In genomic region chr1:44613932-44614331, GRCh38 we compare ENCODE assay signal across 38 cellular contexts.
"Had no signal": no experiment of that assay in that cellular context is flagged by ENCODE, and none has a peak within 500 bp of the region (broad histone marks: within the 10 kb centered on the region; RNA-seq: fewer than 3 reads in every experiment).

No MANE protein-coding gene starts in this region.

- H3K27ac Mint-ChIP-seq: activated CD4-positive, alpha-beta memory T cell treated with anti-CD3 and anti-CD28 coated beads, Interleukin-2, amount 10 ng/mL, durations not matched to agents 7 days and 5 days; activated CD4-positive, alpha-beta T cell treated with anti-CD3 and anti-CD28 coated beads, Interleukin-2, amount 10 ng/mL, durations not matched to agents 7 days and 5 days; activated T-cell treated with anti-CD3 and anti-CD28 coated beads, Interleukin-2, amount 50 U/mL, for 24 hours; activated T-helper 17 cell treated with anti-CD3 and anti-CD28 coated beads, Interleukin-2, amount 50 U/mL, for 72 hours; nephron progenitor cell; stimulated activated memory B cell treated with anti-CD40 and anti-IgM and Interleukin-4, amounts not matched to agents 10 μg/mL and 1 μg/mL and 100 μg/mL, for 72 hours; stimulated activated naive CD8-positive, alpha-beta T cell treated with anti-CD3 and anti-CD28 coated beads, Interleukin-15, amount 100 ng/mL, for 72 hours had no signal

- DNase-seq: activated CD4-positive, alpha-beta memory T cell treated with anti-CD3 and anti-CD28 coated beads, Interleukin-2, amount 10 ng/mL, durations not matched to agents 7 days and 5 days; activated CD4-positive, alpha-beta T cell treated with anti-CD3 and anti-CD28 coated beads, Interleukin-2, amount 10 ng/mL, durations not matched to agents 7 days and 5 days; activated CD4-positive, CD25-positive, alpha-beta regulatory T cell treated with anti-CD3 and anti-CD28 coated beads, Interleukin-2, amount 50 U/mL, for 72 hours; activated CD8-positive, alpha-beta memory T cell treated with anti-CD3 and anti-CD28 coated beads, Interleukin-2, amount 50 U/mL, for 48 hours; activated gamma-delta T cell treated with Interleukin-2 at 50 U/mL for 16 hours; activated naive CD4-positive, alpha-beta T cell treated with anti-CD3 and anti-CD28 coated beads, Interleukin-2, amount 50 U/mL, for 16 hours; activated T-cell treated with anti-CD3 and anti-CD28 coated beads, Interleukin-2, amount 50 U/mL, for 24 hours; amygdala; dermis blood vessel endothelial cell; effector CD4-positive, alpha-beta T cell; esophagus squamous epithelium; foreskin melanocyte; left lung; naive B cell; nephron progenitor cell; nucleus accumbens; pancreas; stimulated activated CD4-positive, alpha-beta T cell treated with anti-CD3 and anti-CD28 coated beads, Interleukin-1b, Interleukin-23, amount 100 ng/mL, for 48 hours; stimulated activated CD4-positive, alpha-beta T cell treated with anti-CD3 and anti-CD28 coated beads, Interleukin-4, amount 100 ng/mL, for 4 hours; stimulated activated CD8-positive, alpha-beta memory T cell treated with anti-CD3 and anti-CD28 coated beads, Interleukin-4, amount 100 ng/mL, for 48 hours; stimulated activated naive CD8-positive, alpha-beta T cell treated with anti-CD3 and anti-CD28 coated beads, Interleukin-15, amount 100 ng/mL, for 72 hours; T-helper 1 cell; thyroid gland had no signal

- H3K27me3 Mint-ChIP-seq: activated CD4-positive, alpha-beta T cell treated with anti-CD3 and anti-CD28 coated beads, Interleukin-2, amount 10 ng/mL, durations not matched to agents 7 days and 5 days; activated T-cell treated with anti-CD3 and anti-CD28 coated beads, Interleukin-2, amount 50 U/mL, for 24 hours; activated T-helper 17 cell treated with anti-CD3 and anti-CD28 coated beads, Interleukin-2, amount 50 U/mL, for 72 hours; central memory CD8-positive, alpha-beta T cell; stimulated activated naive CD8-positive, alpha-beta T cell treated with anti-CD3 and anti-CD28 coated beads, Interleukin-15, amount 100 ng/mL, for 72 hours had no signal

- H3K4me3 ChIP-seq: breast epithelium, esophagus squamous epithelium, left lung, lung, pancreas, right atrium auricular region, smooth muscle cell, thyroid gland, upper lobe of left lung, vagina had no signal

- H3K36me3 ChIP-seq: breast epithelium, esophagus squamous epithelium, left lung, pancreas, right atrium auricular region, thyroid gland, upper lobe of left lung, vagina had no signal

- FAIRE-seq: colon, endometrium, islet of Langerhans, pancreas, TTC549 had no signal

- H3K4me1 ChIP-seq: left lung, pancreas had no signal

- H3K27ac ChIP-seq: breast epithelium, epithelial cell of prostate, esophagus squamous epithelium, left lung, pancreas, right atrium auricular region, thyroid gland, upper lobe of left lung, vagina, VCaP had no signal

- H3K9me3 Mint-ChIP-seq: activated CD4-positive, alpha-beta memory T cell treated with anti-CD3 and anti-CD28 coated beads, Interleukin-2, amount 10 ng/mL, durations not matched to agents 7 days and 5 days; activated CD4-positive, alpha-beta T cell treated with anti-CD3 and anti-CD28 coated beads, Interleukin-2, amount 10 ng/mL, durations not matched to agents 7 days and 5 days; activated T-cell treated with anti-CD3 and anti-CD28 coated beads, Interleukin-2, amount 50 U/mL, for 24 hours; activated T-helper 17 cell treated with anti-CD3 and anti-CD28 coated beads, Interleukin-2, amount 50 U/mL, for 72 hours; central memory CD8-positive, alpha-beta T cell; naive B cell; nephron progenitor cell; stimulated activated memory B cell treated with anti-CD40 and anti-IgM and Interleukin-4, amounts not matched to agents 10 μg/mL and 1 μg/mL and 100 μg/mL, for 72 hours; stimulated activated naive CD8-positive, alpha-beta T cell treated with anti-CD3 and anti-CD28 coated beads, Interleukin-15, amount 100 ng/mL, for 72 hours had no signal

- H3K36me3 Mint-ChIP-seq: naive B cell; stimulated activated memory B cell treated with anti-CD40 and anti-IgM and Interleukin-4, amounts not matched to agents 10 μg/mL and 1 μg/mL and 100 μg/mL, for 72 hours had no signal

- ATAC-seq: activated T-helper 17 cell treated with anti-CD3 and anti-CD28 coated beads, Interleukin-2, amount 50 U/mL, for 72 hours; left lung; pancreas; stimulated activated memory B cell treated with anti-CD40 and anti-IgM and Interleukin-4, amounts not matched to agents 10 μg/mL and 1 μg/mL and 100 μg/mL, for 72 hours; stimulated activated naive CD8-positive, alpha-beta T cell treated with anti-CD3 and anti-CD28 coated beads, Interleukin-15, amount 100 ng/mL, for 72 hours had no signal

- H3K9me3 ChIP-seq: breast epithelium, esophagus squamous epithelium, left lung, pancreas, right atrium auricular region, thyroid gland, upper lobe of left lung, vagina had no signal

- H3K4me3 Mint-ChIP-seq: activated CD4-positive, alpha-beta memory T cell treated with anti-CD3 and anti-CD28 coated beads, Interleukin-2, amount 10 ng/mL, durations not matched to agents 7 days and 5 days; activated CD4-positive, alpha-beta T cell treated with anti-CD3 and anti-CD28 coated beads, Interleukin-2, amount 10 ng/mL, durations not matched to agents 7 days and 5 days; activated T-cell treated with anti-CD3 and anti-CD28 coated beads, Interleukin-2, amount 50 U/mL, for 24 hours; activated T-helper 17 cell treated with anti-CD3 and anti-CD28 coated beads, Interleukin-2, amount 50 U/mL, for 72 hours; central memory CD8-positive, alpha-beta T cell; naive B cell; nephron progenitor cell; stimulated activated memory B cell treated with anti-CD40 and anti-IgM and Interleukin-4, amounts not matched to agents 10 μg/mL and 1 μg/mL and 100 μg/mL, for 72 hours; stimulated activated naive CD8-positive, alpha-beta T cell treated with anti-CD3 and anti-CD28 coated beads, Interleukin-15, amount 100 ng/mL, for 72 hours had no signal

- H3K4me1 Mint-ChIP-seq: activated CD4-positive, alpha-beta memory T cell treated with anti-CD3 and anti-CD28 coated beads, Interleukin-2, amount 10 ng/mL, durations not matched to agents 7 days and 5 days; activated CD4-positive, alpha-beta T cell treated with anti-CD3 and anti-CD28 coated beads, Interleukin-2, amount 10 ng/mL, durations not matched to agents 7 days and 5 days; activated T-helper 17 cell treated with anti-CD3 and anti-CD28 coated beads, Interleukin-2, amount 50 U/mL, for 72 hours; central memory CD8-positive, alpha-beta T cell; naive B cell; stimulated activated memory B cell treated with anti-CD40 and anti-IgM and Interleukin-4, amounts not matched to agents 10 μg/mL and 1 μg/mL and 100 μg/mL, for 72 hours; stimulated activated naive CD8-positive, alpha-beta T cell treated with anti-CD3 and anti-CD28 coated beads, Interleukin-15, amount 100 ng/mL, for 72 hours had no signal

- H3K27me3 ChIP-seq: pancreas, right atrium auricular region, vagina had no signal
